20 cellular contexts compared by ENCODE assay signal in genomic region chr20:24640686-24641085, GRCh38.
DNase-seq lines count a peak whose midpoint lies in the region; ATAC-seq, FAIRE-seq and TF ChIP-seq lines count a peak whose summit lies in the region.
"Had no signal": no experiment of that assay in that cellular context is flagged by ENCODE, and none has a peak within 500 bp of the region (broad histone marks: within the 10 kb centered on the region; RNA-seq: fewer than 3 reads in every experiment).

No MANE protein-coding gene starts in this region.

- in situ Hi-C loops in HepG2 (cut with HindIII; ENCODE audit: extremely low pct_ligation_motif_present, low pct_unique_long_range_greater_than_20kb): no loop called here

- 19% methylated on average over 6 of the region's 6 CpGs for WGBS in HepG2 (ENCODE audit: low lambda C conversion rate)
- WGBS in right lobe of liver (ENCODE audit: insufficient coverage, low coverage, low lambda C conversion rate, missing lambda C conversion rate): 76% methylated on average over 2 of the region's 6 CpGs

- H3K9ac ChIP-seq in HepG2 (ENCODE audit: insufficient read depth, low read depth, low read length): no peak overlapping the region

- POLR2A ChIA-PET in HepG2 (lab: Yijun Ruan, JAX): no interaction called here

- H3K4me1 ChIP-seq in HepG2 (ENCODE audit: insufficient read depth, low read length) (no peaks in the 10 kb centered on the region), right lobe of liver (no peaks in the 10 kb centered on the region)
- H3K4me1 ChIP-seq: A549 had no signal

- no peaks in the 10 kb centered on the region for H4K20me1 ChIP-seq in HepG2 (ENCODE audit: insufficient read depth, low read length)

- no peak overlapping the region for H3K4me3 Mint-ChIP-seq in osteocyte (ENCODE audit: unreplicated experiment)
- H3K4me3 Mint-ChIP-seq: CD4-positive, alpha-beta memory T cell had no signal

- H3K27ac Mint-ChIP-seq in osteocyte (ENCODE audit: unreplicated experiment): no peak overlapping the region
- H3K27ac Mint-ChIP-seq: CD4-positive, alpha-beta memory T cell had no signal

- TF ChIP-seq POLR2A in HepG2 (IDR thresholded peaks at IDR 0.05; ENCODE audit: insufficient read depth in 1 of 2, low read depth in 2 of 2, low read length in 2 of 2): no peak
- no peak for TF ChIP-seq POLR2A in right lobe of liver (IDR thresholded peaks at IDR 0.05)

- H3K9me3 Mint-ChIP-seq in osteocyte (ENCODE audit: unreplicated experiment): peaks cover 4% of the 10 kb centered on the region

- H3K36me3 ChIP-seq in HepG2 (replicated peaks in 1 of 2; ENCODE audit: control insufficient read depth in 1 of 2, insufficient read depth in 2 of 2, low read length in 2 of 2) (no peaks in the 10 kb centered on the region), right lobe of liver (no peaks in the 10 kb centered on the region), MG63 (no peaks in the 10 kb centered on the region)

- TF ChIP-seq RAD21 in HepG2 (CRISPR knock-in tag; IDR thresholded peaks at IDR 0.05): no peak

- TF ChIP-seq CTCF in HepG2 (CRISPR knock-in tag; IDR thresholded peaks at IDR 0.05) (no peak), right lobe of liver (IDR thresholded peaks at IDR 0.05) (no peak), coronary artery (IDR thresholded peaks at IDR 0.05) (no peak), osteocyte (IDR thresholded peaks at IDR 0.05) (no peak)

- H3K36me3 Mint-ChIP-seq in osteocyte (ENCODE audit: unreplicated experiment): no peaks in the 10 kb centered on the region
- H3K36me3 Mint-ChIP-seq: CD4-positive, alpha-beta memory T cell had no signal

- no peak for FAIRE-seq in HepG2 (lab: Jason Lieb, UNC)
- FAIRE-seq: A549, GM12891, H54 had no signal

- peaks cover 0 to 3% of the 10 kb centered on the region in 2 experiments; a peak in 1 of 5 replicates for H3K27me3 ChIP-seq in HepG2 (ENCODE audit: control insufficient read depth in 1 of 2, insufficient read depth in 2 of 2, low read length in 2 of 2)
- no peaks in the 10 kb centered on the region for H3K27me3 ChIP-seq in right lobe of liver
- H3K27me3 ChIP-seq in MG63: no peaks in the 10 kb centered on the region

- ATAC-seq in HepG2: no peak
- ATAC-seq in right lobe of liver: no peak
- ATAC-seq: A549 had no signal

- no TSS peak for BruUV-seq in HepG2 (replicated peaks; lab: Mats Ljungman, UMichigan)

- peaks cover 5% of the 10 kb centered on the region for H3K27me3 Mint-ChIP-seq in osteocyte (ENCODE audit: unreplicated experiment)

- no peak for DNase-seq in HepG2 (ENCODE audit: low spot score)
- DNase-seq in right lobe of liver: no peak
- peak; percentile 50 for DNase-seq in coronary artery (ENCODE audit: low spot score)
- DNase-seq in osteocyte (ENCODE audit: extremely low spot score, unreplicated experiment): peak; percentile 70
- DNase-seq in NCI-H345 treated with DMSO at 0.1 percent for 48 hours (lab: John Stamatoyannopoulos, UW; ENCODE audit: unreplicated experiment): no peak
- DNase-seq in MG63: no peak
- no peak for DNase-seq in iPS-NIHi11 (ENCODE audit: low spot score)
- DNase-seq: 8988T; C1 segment of cervical spinal cord; Calu3; CD4-positive, alpha-beta memory T cell; COR-L47; DMS53; DMS79 treated with DMSO at 0.1 percent for 48 hours; GF-D8; GOT3; HCEC 1CT had no signal

- intact Hi-C loops in HepG2 (cut with micrococcal nuclease; ENCODE audit: unreplicated experiment) (no loop called here), right lobe of liver (cut with DNase I) (no loop called here)

- no peak overlapping the region for H3K4me2 ChIP-seq in HepG2 (ENCODE audit: low read depth, low read length)
- H3K4me2 ChIP-seq: A549 had no signal

- no peak overlapping the region for H3K27ac ChIP-seq in HepG2 (ENCODE audit: extremely low read length, insufficient read depth, low read length)
- H3K27ac ChIP-seq in right lobe of liver: no peak overlapping the region
- H3K27ac ChIP-seq in coronary artery: no peak overlapping the region
- H3K27ac ChIP-seq: A549 had no signal

- H3K4me1 Mint-ChIP-seq in osteocyte (ENCODE audit: unreplicated experiment): peaks cover under 1% of the 10 kb centered on the region
- H3K4me1 Mint-ChIP-seq: CD4-positive, alpha-beta memory T cell had no signal

- H3K9me3 ChIP-seq in HepG2 (ENCODE audit: low read length) (no peaks in the 10 kb centered on the region), right lobe of liver (no peaks in the 10 kb centered on the region), MG63 (no peaks in the 10 kb centered on the region)
- H3K9me3 ChIP-seq: A549 had no signal

- H3K79me2 ChIP-seq in HepG2 (ENCODE audit: insufficient read depth, low read length): no peaks in the 10 kb centered on the region

- TF ChIP-seq EP300 in HepG2 (IDR thresholded peaks at IDR 0.05; ENCODE audit: low read depth in 2 of 2, low read length in 2 of 2): no peak
- TF ChIP-seq EP300 in HepG2 (CRISPR knock-in tag; IDR thresholded peaks at IDR 0.05; ENCODE audit: borderline replicate concordance): no peak

- no peak overlapping the region for H2AFZ ChIP-seq in HepG2 (ENCODE audit: low read length)

- CTCF ChIA-PET in HepG2 (lab: Yijun Ruan, JAX; ENCODE audit: low intra/inter-chr PET ratio, low total read pairs): no interaction called here

- H3K4me3 ChIP-seq in HepG2 (replicated peaks in 1 of 3; ENCODE audit: insufficient read depth in 1 of 3, low read depth in 2 of 3, low read length in 3 of 3) (no peak overlapping the region), right lobe of liver (no peak overlapping the region), coronary artery (no peak overlapping the region), MG63 (no peak overlapping the region)
- H3K4me3 ChIP-seq: A549 had no signal

TF ChIP-seq in HepG2, 621 proteins besides CTCF, POLR2A, EP300 and RAD21:
- TF ChIP-seq ZHX1 (CRISPR knock-in tag; IDR thresholded peaks at IDR 0.05; ENCODE audit: low read depth) (no peak), MNT (IDR thresholded peaks at IDR 0.05) (peak; percentile 99)

Comparison
In these comparisons a context has a peak if more than half of its experiments do, and no peak if none do; other contexts are left out.
1. DNase-seq: peak in coronary artery (single experiment) and osteocyte (single experiment); none in HepG2 (single experiment), right lobe of liver (0 of 3), NCI-H345 treated with DMSO at 0.1 percent for 48 hours (single experiment), MG63 (single experiment) and iPS-NIHi11 (single experiment).